28 cellular contexts compared by ENCODE assay signal in the genomic region with DNA sequence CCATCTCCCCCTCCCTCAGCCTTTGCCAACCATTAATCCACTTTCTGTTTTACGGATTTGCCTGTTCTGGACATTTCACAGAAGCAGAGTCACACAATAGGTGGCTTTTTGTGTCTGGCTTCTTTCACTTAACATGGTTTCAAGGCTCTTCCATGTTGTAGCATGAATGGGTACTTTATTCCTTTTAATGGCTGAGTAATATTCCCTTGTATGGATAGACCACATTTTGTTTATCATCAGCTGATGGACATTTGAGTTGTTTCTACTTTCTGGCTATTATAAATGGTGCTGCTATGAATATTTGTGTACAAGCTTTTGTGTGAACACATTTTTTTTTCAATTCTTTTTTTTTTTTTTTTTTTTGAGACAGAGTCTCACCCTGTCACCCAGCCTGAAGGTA.
"Had no signal": no experiment of that assay in that cellular context is flagged by ENCODE, and none has a peak within 500 bp of the region (broad histone marks: within the 10 kb centered on the region; RNA-seq: fewer than 3 reads in every experiment).

No MANE protein-coding gene starts in this region.

- H3K9me3 ChIP-seq: colonic mucosa, esophagus muscularis mucosa, esophagus squamous epithelium, gastrocnemius medialis, gastroesophageal sphincter, heart right ventricle had no signal

- H3K27me3 ChIP-seq: colonic mucosa, dorsolateral prefrontal cortex, esophagus muscularis mucosa, esophagus squamous epithelium, foreskin keratinocyte, gastrocnemius medialis, gastroesophageal sphincter, heart left ventricle, heart right ventricle had no signal

- H3K4me1 ChIP-seq: colonic mucosa, esophagus muscularis mucosa, esophagus squamous epithelium, foreskin keratinocyte, gastrocnemius medialis, gastroesophageal sphincter had no signal

- DNase-seq: colonic mucosa; cortex of kidney; dermis blood vessel endothelial cell; dorsolateral prefrontal cortex; effector CD4-positive, alpha-beta T cell; effector CD8-positive, alpha-beta T cell; effector memory CD4-positive, alpha-beta T cell; effector memory CD8-positive, alpha-beta T cell; endodermal cell; erythroblast; esophagus squamous epithelium; foreskin fibroblast; foreskin keratinocyte; foreskin melanocyte; gastrocnemius medialis; glutamatergic neuron; head of caudate nucleus; heart left ventricle; heart right ventricle had no signal

- FAIRE-seq: colon, endometrium, endothelial cell of umbilical vein, frontal cortex had no signal

- H3K4me3 ChIP-seq: colonic mucosa, coronary artery, dorsolateral prefrontal cortex, esophagus muscularis mucosa, esophagus squamous epithelium, gastrocnemius medialis, gastroesophageal sphincter, heart left ventricle, heart right ventricle had no signal

- H3K36me3 ChIP-seq: colonic mucosa had no signal

- H3K27ac ChIP-seq: colonic mucosa, coronary artery, dorsolateral prefrontal cortex, epithelial cell of prostate, esophagus muscularis mucosa, esophagus squamous epithelium, foreskin keratinocyte, gastrocnemius medialis, gastroesophageal sphincter, heart left ventricle, heart right ventricle had no signal

- ATAC-seq: effector memory CD8-positive, alpha-beta T cell; esophagus mucosa; foreskin keratinocyte; gastrocnemius medialis; gastroesophageal sphincter; heart left ventricle; heart right ventricle had no signal
